In genomic region chr15:70653426-70653825, GRCh38 we compare ENCODE assay signal across 36 cellular contexts.
"Had no signal": no experiment of that assay in that cellular context is flagged by ENCODE, and none has a peak within 500 bp of the region (broad histone marks: within the 10 kb centered on the region; RNA-seq: fewer than 3 reads in every experiment).

No MANE protein-coding gene starts in this region.

- ATAC-seq: activated CD4-positive, CD25-positive, alpha-beta regulatory T cell treated with anti-CD3 and anti-CD28 coated beads, Interleukin-2, amount 50 U/mL, for 24 hours; activated CD8-positive, alpha-beta memory T cell treated with anti-CD3 and anti-CD28 coated beads, Interleukin-2, amount 10 ng/mL, durations not matched to agents 7 days and 5 days; activated CD8-positive, alpha-beta T cell treated with anti-CD3 and anti-CD28 coated beads, Interleukin-2, amount 10 ng/mL, durations not matched to agents 7 days and 5 days; activated T-cell treated with anti-CD3 and anti-CD28 coated beads, Interleukin-2, amount 50 U/mL, for 4 hours; activated T-helper 17 cell treated with anti-CD3 and anti-CD28 coated beads, Interleukin-2, amount 50 U/mL, for 72 hours; effector memory CD8-positive, alpha-beta T cell; gastroesophageal sphincter; T-helper 17 cell had no signal

- H3K4me3 Mint-ChIP-seq: activated B cell treated with CpG ODN at 0.5 μM for 24 hours; activated CD4-positive, alpha-beta memory T cell treated with anti-CD3 and anti-CD28 coated beads for 36 hours; activated CD8-positive, alpha-beta memory T cell treated with anti-CD3 and anti-CD28 coated beads, Interleukin-2, amount 10 ng/mL, durations not matched to agents 7 days and 5 days; activated CD8-positive, alpha-beta T cell treated with anti-CD3 and anti-CD28 coated beads, Interleukin-2, amount 10 ng/mL, durations not matched to agents 7 days and 5 days; activated naive CD8-positive, alpha-beta T cell; activated T-cell treated with anti-CD3 and anti-CD28 coated beads, Interleukin-2, amount 50 U/mL, for 4 hours; activated T-helper 17 cell treated with anti-CD3 and anti-CD28 coated beads, Interleukin-2, amount 50 U/mL, for 72 hours; effector memory CD8-positive, alpha-beta T cell; T-helper 17 cell; T-helper 2 cell treated with Interferon-gamma antibody and Interleukin-4, amounts not matched to agents 5 μg/mL and 100 μg/mL, for 36 hours had no signal

- H3K27me3 Mint-ChIP-seq: activated naive CD8-positive, alpha-beta T cell had no signal

- H3K27ac ChIP-seq: brain microvascular endothelial cell, esophagus squamous epithelium, gastroesophageal sphincter, WERI-Rb-1 had no signal

- H3K4me1 ChIP-seq: gastroesophageal sphincter had no signal

- DNase-seq: activated B cell treated with CpG ODN at 0.5 μM for 24 hours; activated CD4-positive, alpha-beta memory T cell treated with anti-CD3 and anti-CD28 coated beads for 36 hours; activated CD4-positive, alpha-beta T cell treated with anti-CD3 and anti-CD28 coated beads for 48 hours; activated CD4-positive, alpha-beta T cell treated with anti-CD3 and anti-CD28 coated beads, Interleukin-2, amount 50 U/mL, for 1 hour; activated CD8-positive, alpha-beta memory T cell treated with anti-CD3 and anti-CD28 coated beads, Interleukin-2, amount 10 ng/mL, durations not matched to agents 7 days and 5 days; activated CD8-positive, alpha-beta memory T cell treated with anti-CD3 and anti-CD28 coated beads, Interleukin-2, amount 50 U/mL, for 48 hours; activated CD8-positive, alpha-beta T cell treated with anti-CD3 and anti-CD28 coated beads, Interleukin-2, amount 10 ng/mL, durations not matched to agents 7 days and 5 days; activated effector memory CD4-positive, alpha-beta T cell treated with Interleukin-2 at 50 U/mL for 16 hours; activated gamma-delta T cell treated with Interleukin-2 at 50 U/mL for 16 hours; activated naive CD4-positive, alpha-beta T cell treated with anti-CD3 and anti-CD28 coated beads, Interleukin-2, amount 50 U/mL, for 16 hours; activated naive CD4-positive, alpha-beta T cell treated with Interleukin-2 at 50 U/mL for 16 hours; activated T-cell treated with anti-CD3 and anti-CD28 coated beads for 4 hours; activated T-cell treated with anti-CD3 and anti-CD28 coated beads, Interleukin-2, amount 50 U/mL, for 4 hours; amniotic stem cell; anterior cingulate cortex; brain microvascular endothelial cell; caudate nucleus; cortex of kidney; dermis blood vessel endothelial cell; effector CD4-positive, alpha-beta T cell; effector memory CD8-positive, alpha-beta T cell; esophagus squamous epithelium; foreskin melanocyte; SW 1271; T-helper 1 cell; T-helper 17 cell; T1000; WERI-Rb-1 had no signal

- H3K4me1 Mint-ChIP-seq: activated B cell treated with CpG ODN at 0.5 μM for 24 hours; activated CD8-positive, alpha-beta memory T cell treated with anti-CD3 and anti-CD28 coated beads, Interleukin-2, amount 10 ng/mL, durations not matched to agents 7 days and 5 days; activated T-helper 17 cell treated with anti-CD3 and anti-CD28 coated beads, Interleukin-2, amount 50 U/mL, for 72 hours; T-helper 17 cell had no signal

- H3K27me3 ChIP-seq: brain microvascular endothelial cell, esophagus squamous epithelium, gastroesophageal sphincter had no signal

- FAIRE-seq: astrocyte, bronchial epithelial cell, colon had no signal

- H3K9me3 Mint-ChIP-seq: activated B cell treated with CpG ODN at 0.5 μM for 24 hours; activated CD4-positive, alpha-beta memory T cell treated with anti-CD3 and anti-CD28 coated beads for 36 hours; activated T-cell treated with anti-CD3 and anti-CD28 coated beads, Interleukin-2, amount 50 U/mL, for 4 hours; activated T-helper 17 cell treated with anti-CD3 and anti-CD28 coated beads, Interleukin-2, amount 50 U/mL, for 72 hours; effector memory CD8-positive, alpha-beta T cell; T-helper 2 cell treated with Interferon-gamma antibody and Interleukin-4, amounts not matched to agents 5 μg/mL and 100 μg/mL, for 36 hours had no signal

- H3K36me3 Mint-ChIP-seq: activated CD4-positive, alpha-beta memory T cell treated with anti-CD3 and anti-CD28 coated beads for 36 hours; activated CD8-positive, alpha-beta memory T cell treated with anti-CD3 and anti-CD28 coated beads, Interleukin-2, amount 10 ng/mL, durations not matched to agents 7 days and 5 days; activated naive CD8-positive, alpha-beta T cell had no signal

- H3K4me3 ChIP-seq: esophagus squamous epithelium, gastroesophageal sphincter had no signal

- H3K36me3 ChIP-seq: WERI-Rb-1 had no signal

- H3K9me3 ChIP-seq: esophagus squamous epithelium, gastroesophageal sphincter had no signal

- H3K27ac Mint-ChIP-seq: activated B cell treated with CpG ODN at 0.5 μM for 24 hours; activated CD4-positive, alpha-beta memory T cell treated with anti-CD3 and anti-CD28 coated beads for 36 hours; activated CD8-positive, alpha-beta memory T cell treated with anti-CD3 and anti-CD28 coated beads, Interleukin-2, amount 10 ng/mL, durations not matched to agents 7 days and 5 days; activated CD8-positive, alpha-beta T cell treated with anti-CD3 and anti-CD28 coated beads, Interleukin-2, amount 10 ng/mL, durations not matched to agents 7 days and 5 days; activated naive CD8-positive, alpha-beta T cell; activated T-helper 17 cell treated with anti-CD3 and anti-CD28 coated beads, Interleukin-2, amount 50 U/mL, for 72 hours; effector memory CD8-positive, alpha-beta T cell; T-helper 17 cell; T-helper 2 cell treated with Interferon-gamma antibody and Interleukin-4, amounts not matched to agents 5 μg/mL and 100 μg/mL, for 36 hours had no signal
